ENCODE assay signal across 25 cellular contexts in the genomic region with DNA sequence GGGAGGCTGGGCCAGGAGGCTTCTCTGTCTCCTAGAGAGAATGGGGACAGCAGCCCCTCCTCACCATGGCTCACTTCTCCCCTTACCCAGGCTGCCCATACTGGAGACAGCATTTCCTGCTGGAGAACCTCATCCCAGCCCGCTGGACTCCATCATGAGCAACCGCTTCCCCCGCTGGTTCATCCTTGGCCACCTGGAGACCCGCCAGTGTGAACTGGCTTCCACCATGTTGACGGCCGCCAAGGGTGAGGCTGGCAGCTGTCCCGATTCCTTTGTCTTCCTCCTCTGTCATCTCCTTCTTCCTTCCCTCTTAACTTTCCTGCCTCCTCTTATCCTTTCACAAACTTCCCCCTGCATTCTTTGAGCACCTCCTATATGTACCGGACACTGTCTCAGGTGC. TPM values are rescaled to one million over a fixed set of nuclear protein-coding genes. Genes with fewer than 3 reads are reported as not detected.
DNase-seq lines count a peak whose midpoint lies in the region; ATAC-seq and TF ChIP-seq lines count a peak whose summit lies in the region.
"Had no signal": no experiment of that assay in that cellular context is flagged by ENCODE, and none has a peak within 500 bp of the region (broad histone marks: within the 10 kb centered on the region; RNA-seq: fewer than 3 reads in every experiment).

No MANE protein-coding gene starts in this region.

- no peaks in the 10 kb centered on the region for H3K9me3 Mint-ChIP-seq in activated CD4-positive, alpha-beta memory T cell treated with anti-CD3 and anti-CD28 coated beads, Interleukin-2, amount 10 ng/mL, durations not matched to agents 7 days and 5 days
- H3K9me3 Mint-ChIP-seq in activated CD4-positive, alpha-beta memory T cell treated with anti-CD3 and anti-CD28 coated beads for 36 hours = no peaks in the 10 kb centered on the region
- no peaks in the 10 kb centered on the region for H3K9me3 Mint-ChIP-seq in endothelial cell (ENCODE audit: unreplicated experiment)

- peak overlapping the region; percentile 15 for H3K27ac Mint-ChIP-seq in activated CD4-positive, alpha-beta memory T cell treated with anti-CD3 and anti-CD28 coated beads, Interleukin-2, amount 10 ng/mL, durations not matched to agents 7 days and 5 days
- H3K27ac Mint-ChIP-seq in activated CD4-positive, alpha-beta memory T cell treated with anti-CD3 and anti-CD28 coated beads for 36 hours = no peak overlapping the region
- no peak overlapping the region for H3K27ac Mint-ChIP-seq in endothelial cell (ENCODE audit: unreplicated experiment)

- intact Hi-C loops in activated CD4-positive, alpha-beta memory T cell treated with anti-CD3 and anti-CD28 coated beads for 36 hours (cut with micrococcal nuclease) = no loop called here
- intact Hi-C loops in uterus (cut with DNase I; ENCODE audit: low total_unique reads) = no loop called here

- POLR2A ChIA-PET in activated CD4-positive, alpha-beta memory T cell treated with anti-CD3 and anti-CD28 coated beads, Interleukin-2, amount 10 ng/mL, durations not matched to agents 7 days and 5 days (lab: Charles Lee) = no interaction called here
- POLR2A ChIA-PET in activated CD4-positive, alpha-beta memory T cell treated with anti-CD3 and anti-CD28 coated beads for 36 hours (lab: Charles Lee) = no interaction called here

- no peaks in the 10 kb centered on the region for H3K36me3 ChIP-seq in uterus
- H3K36me3 ChIP-seq: transverse colon had no signal

- H3K36me3 Mint-ChIP-seq in activated CD4-positive, alpha-beta memory T cell treated with anti-CD3 and anti-CD28 coated beads, Interleukin-2, amount 10 ng/mL, durations not matched to agents 7 days and 5 days (ENCODE audit: low read depth) = peaks cover 16% of the 10 kb centered on the region
- peaks cover 6% of the 10 kb centered on the region for H3K36me3 Mint-ChIP-seq in activated CD4-positive, alpha-beta memory T cell treated with anti-CD3 and anti-CD28 coated beads for 36 hours
- peaks cover 39% of the 10 kb centered on the region for H3K36me3 Mint-ChIP-seq in endothelial cell (ENCODE audit: low read depth, unreplicated experiment)

- ATAC-seq in GM18861 (IDR thresholded peaks at IDR 0.05; ENCODE audit: unreplicated experiment) = no peak
- ATAC-seq: left lung; stimulated activated naive CD8-positive, alpha-beta T cell treated with anti-CD3 and anti-CD28 coated beads, Interleukin-15, Interleukin-2, amounts not matched to agents 100 U/mL and 50 U/mL, for 24 hours had no signal

- H3K27ac ChIP-seq in uterus = peak overlapping the region; percentile 49 to 52
- H3K27ac ChIP-seq: left lung had no signal

- H3K9me3 ChIP-seq in uterus = no peaks in the 10 kb centered on the region
- H3K9me3 ChIP-seq: left lung, transverse colon had no signal

- no peaks in the 10 kb centered on the region for H3K4me1 ChIP-seq in uterus
- H3K4me1 ChIP-seq: transverse colon had no signal

- CTCF ChIA-PET in activated CD4-positive, alpha-beta memory T cell treated with anti-CD3 and anti-CD28 coated beads, Interleukin-2, amount 10 ng/mL, durations not matched to agents 7 days and 5 days (lab: Charles Lee) = no interaction called here
- CTCF ChIA-PET in activated CD4-positive, alpha-beta memory T cell treated with anti-CD3 and anti-CD28 coated beads for 36 hours (lab: Charles Lee) = interaction anchor here (0.6 to 2.0 kb wide), 2 partner anchors 13 to 38 kb away, joined by 5 read pairs; no protein-coding TSS in a partner anchor

- H3K4me3 ChIP-seq in uterus = no peak overlapping the region
- H3K4me3 ChIP-seq: left lung, smooth muscle cell, transverse colon had no signal

- DNase-seq in activated CD4-positive, alpha-beta memory T cell treated with anti-CD3 and anti-CD28 coated beads, Interleukin-2, amount 10 ng/mL, durations not matched to agents 7 days and 5 days = no peak
- no peak for DNase-seq in activated CD4-positive, alpha-beta memory T cell treated with anti-CD3 and anti-CD28 coated beads for 36 hours
- DNase-seq in endothelial cell (ENCODE audit: low spot score) (no peak), midbrain (lab: John Stamatoyannopoulos, UW) (peak; percentile 28), uterus (peak in 1 of 2 donors; percentile 55), GOT3 (lab: John Stamatoyannopoulos, UW) (no peak), NCI-H526 (lab: John Stamatoyannopoulos, UW) (no peak)
- DNase-seq: activated CD4-positive, alpha-beta T cell treated with anti-CD3 and anti-CD28 coated beads for 4 hours; activated CD8-positive, alpha-beta memory T cell treated with anti-CD3 and anti-CD28 coated beads, Interleukin-2, amount 50 U/mL, for 4 hours; activated effector memory CD4-positive, alpha-beta T cell treated with anti-CD3 and anti-CD28 coated beads, Interleukin-2, amount 50 U/mL, for 16 hours; amniotic stem cell; dermis blood vessel endothelial cell; DND-41; left lung; NCI-H1105; NCI-H2081; NCI-H345; SHP77; stimulated activated CD4-positive, alpha-beta T cell treated with anti-CD3 and anti-CD28 coated beads, Interleukin-2, amount 100 ng/mL, for 48 hours; stimulated activated naive CD8-positive, alpha-beta T cell treated with anti-CD3 and anti-CD28 coated beads, Interleukin-15, Interleukin-2, amounts not matched to agents 100 U/mL and 50 U/mL, for 24 hours; transverse colon had no signal

- H3K4me1 Mint-ChIP-seq in activated CD4-positive, alpha-beta memory T cell treated with anti-CD3 and anti-CD28 coated beads, Interleukin-2, amount 10 ng/mL, durations not matched to agents 7 days and 5 days = peaks cover 3% of the 10 kb centered on the region
- peaks cover 2% of the 10 kb centered on the region for H3K4me1 Mint-ChIP-seq in activated CD4-positive, alpha-beta memory T cell treated with anti-CD3 and anti-CD28 coated beads for 36 hours (ENCODE audit: low read depth)
- no peaks in the 10 kb centered on the region for H3K4me1 Mint-ChIP-seq in endothelial cell (ENCODE audit: unreplicated experiment)

- no peak overlapping the region for H3K4me3 Mint-ChIP-seq in activated CD4-positive, alpha-beta memory T cell treated with anti-CD3 and anti-CD28 coated beads, Interleukin-2, amount 10 ng/mL, durations not matched to agents 7 days and 5 days
- H3K4me3 Mint-ChIP-seq in activated CD4-positive, alpha-beta memory T cell treated with anti-CD3 and anti-CD28 coated beads for 36 hours = no peak overlapping the region
- H3K4me3 Mint-ChIP-seq in endothelial cell (ENCODE audit: unreplicated experiment) = peak overlapping the region; percentile 52

- no peak for TF ChIP-seq POLR2A in uterus (IDR thresholded peaks at IDR 0.05)

- H3K27me3 ChIP-seq in uterus = no peaks in the 10 kb centered on the region
- H3K27me3 ChIP-seq: left lung, transverse colon had no signal

- no peaks in the 10 kb centered on the region for H3K27me3 Mint-ChIP-seq in activated CD4-positive, alpha-beta memory T cell treated with anti-CD3 and anti-CD28 coated beads, Interleukin-2, amount 10 ng/mL, durations not matched to agents 7 days and 5 days
- H3K27me3 Mint-ChIP-seq in activated CD4-positive, alpha-beta memory T cell treated with anti-CD3 and anti-CD28 coated beads for 36 hours = no peaks in the 10 kb centered on the region
- H3K27me3 Mint-ChIP-seq in endothelial cell (ENCODE audit: unreplicated experiment) = peaks cover 4% of the 10 kb centered on the region

- TF ChIP-seq CTCF in endothelial cell (IDR thresholded peaks at IDR 0.05; ENCODE audit: unreplicated experiment) = no peak
- TF ChIP-seq CTCF in uterus (IDR thresholded peaks at IDR 0.05) = no peak

RNA-seq across cellular contexts. Expression of gene ZSWIM4, which starts 28.0 kb away (rescaled TPM):
- 10 to 100 TPM; 10.1 to 10.4 TPM for total RNA-seq in activated CD4-positive, alpha-beta memory T cell treated with anti-CD3 and anti-CD28 coated beads, Interleukin-2, amount 10 ng/mL, durations not matched to agents 7 days and 5 days
- 10 to 100 TPM in 1 of 2 experiments, 1 to 10 TPM in 1; 9.2 to 10.2 TPM for total RNA-seq in activated CD4-positive, alpha-beta memory T cell treated with anti-CD3 and anti-CD28 coated beads for 36 hours
- total RNA-seq in endothelial cell (ENCODE audit: unreplicated experiment) (43.7 TPM), uterus (1 to 10 TPM in 3 of 4 donors, under 1 TPM in 1; 0.26 to 8.4 (median 6.0) TPM)

RNA-seq across cellular contexts. Expression of gene C19orf53, which starts 49.0 kb away (rescaled TPM):
- 10 to 100 TPM; 79.4 to 83.7 TPM for total RNA-seq in activated CD4-positive, alpha-beta memory T cell treated with anti-CD3 and anti-CD28 coated beads, Interleukin-2, amount 10 ng/mL, durations not matched to agents 7 days and 5 days
- 100 to 1,000 TPM; 124 to 142 TPM for total RNA-seq in activated CD4-positive, alpha-beta memory T cell treated with anti-CD3 and anti-CD28 coated beads for 36 hours
- total RNA-seq in endothelial cell (ENCODE audit: unreplicated experiment) (98.4 TPM), uterus (100 to 1,000 TPM in 1 of 4 donors, 10 to 100 TPM in 3; 20.5 to 233 (median 77.3) TPM)

RNA-seq across cellular contexts. Expression of gene NANOS3, which starts 53.7 kb away (rescaled TPM):
- total RNA-seq in activated CD4-positive, alpha-beta memory T cell treated with anti-CD3 and anti-CD28 coated beads, Interleukin-2, amount 10 ng/mL, durations not matched to agents 7 days and 5 days = under 1 TPM; 0.65 to 0.95 TPM
- total RNA-seq in activated CD4-positive, alpha-beta memory T cell treated with anti-CD3 and anti-CD28 coated beads for 36 hours = 1 to 10 TPM; 1.1 to 2.7 TPM
- total RNA-seq in endothelial cell (ENCODE audit: unreplicated experiment) = 0.69 TPM
- total RNA-seq in uterus = 1 to 10 TPM in 1 of 4 donors, not detected in 3; 1.2 TPM
- total RNA-seq: dermis blood vessel endothelial cell, OCI-LY7, pulmonary artery endothelial cell, smooth muscle cell, transverse colon had no signal

RNA-seq across cellular contexts. Expression of gene MRI1, which starts 58.9 kb away (rescaled TPM):
- total RNA-seq in activated CD4-positive, alpha-beta memory T cell treated with anti-CD3 and anti-CD28 coated beads, Interleukin-2, amount 10 ng/mL, durations not matched to agents 7 days and 5 days = 10 to 100 TPM; 22.4 to 22.7 TPM
- 10 to 100 TPM; 17.7 to 19.3 TPM for total RNA-seq in activated CD4-positive, alpha-beta memory T cell treated with anti-CD3 and anti-CD28 coated beads for 36 hours
- total RNA-seq in endothelial cell (ENCODE audit: unreplicated experiment) (165 TPM), uterus (10 to 100 TPM; 33.3 to 62.4 (median 45.9) TPM)
